Comparison of ENCODE assay signal across 1 cellular context in genomic region chr16:88738167-88739084, GRCh38.
TF ChIP-seq lines count a peak whose summit lies in the region.

No MANE protein-coding gene starts in this region.

TF ChIP-seq in WTC11, 78 proteins besides CTCF, POLR2A, EP300 and RAD21:
- TF ChIP-seq FOXP1 (CRISPR knock-in tag; IDR thresholded peaks at IDR 0.05; ENCODE audit: borderline replicate concordance) (0 out of 2 replicates have a peak, but pooled peaks have one; percentile 16), ZNF232 (CRISPR knock-in tag; IDR thresholded peaks at IDR 0.05) (no peak), GABPB1 (CRISPR knock-in tag; IDR thresholded peaks at IDR 0.05) (no peak), TCF7 (CRISPR knock-in tag; IDR thresholded peaks at IDR 0.05; ENCODE audit: low read depth) (0 out of 2 replicates have a peak, but pooled peaks have one; percentile 39)
- TF ChIP-seq, protein P1, sequence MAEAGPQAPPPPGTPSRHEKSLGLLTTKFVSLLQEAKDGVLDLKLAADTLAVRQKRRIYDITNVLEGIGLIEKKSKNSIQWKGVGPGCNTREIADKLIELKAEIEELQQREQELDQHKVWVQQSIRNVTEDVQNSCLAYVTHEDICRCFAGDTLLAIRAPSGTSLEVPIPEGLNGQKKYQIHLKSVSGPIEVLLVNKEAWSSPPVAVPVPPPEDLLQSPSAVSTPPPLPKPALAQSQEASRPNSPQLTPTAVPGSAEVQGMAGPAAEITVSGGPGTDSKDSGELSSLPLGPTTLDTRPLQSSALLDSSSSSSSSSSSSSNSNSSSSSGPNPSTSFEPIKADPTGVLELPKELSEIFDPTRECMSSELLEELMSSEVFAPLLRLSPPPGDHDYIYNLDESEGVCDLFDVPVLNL (CRISPR knock-in tag; IDR thresholded peaks at IDR 0.05; ENCODE audit: borderline replicate concordance, low read depth), result 0 out of 2 replicates have a peak, but pooled peaks have one; percentile 39
